In genomic region chr7:84193787-84194186, GRCh38 we compare ENCODE assay signal across 10 cellular contexts. TPM values are rescaled to one million over a fixed set of nuclear protein-coding genes. Genes with fewer than 3 reads are reported as not detected.
DNase-seq lines count a peak whose midpoint lies in the region; ATAC-seq and TF ChIP-seq lines count a peak whose summit lies in the region.
"Had no signal": no experiment of that assay in that cellular context is flagged by ENCODE, and none has a peak within 500 bp of the region (broad histone marks: within the 10 kb centered on the region; RNA-seq: fewer than 3 reads in every experiment).

No MANE protein-coding gene starts in this region.

- POLR2A ChIA-PET in activated CD8-positive, alpha-beta T cell treated with anti-CD3 and anti-CD28 coated beads for 36 hours (lab: Charles Lee), result no interaction called here

- CTCF ChIA-PET in activated CD8-positive, alpha-beta T cell treated with anti-CD3 and anti-CD28 coated beads for 36 hours (lab: Charles Lee), result no interaction called here

- peak overlapping the region; percentile 63 for H3K4me3 ChIP-seq in right cardiac atrium (ENCODE audit: low read length)
- no peak overlapping the region for H3K4me3 ChIP-seq in skeletal muscle satellite cell (ENCODE audit: low read length)

- H3K36me3 Mint-ChIP-seq in activated CD8-positive, alpha-beta T cell treated with anti-CD3 and anti-CD28 coated beads for 36 hours (ENCODE audit: low read depth), result no peaks in the 10 kb centered on the region

- WGBS in right cardiac atrium, result 28% methylated on average over 2 of the region's 2 CpGs

- H3K4me1 Mint-ChIP-seq in activated CD8-positive, alpha-beta T cell treated with anti-CD3 and anti-CD28 coated beads for 36 hours (ENCODE audit: low read depth), result peaks cover 23% of the 10 kb centered on the region

- peak overlapping the region; percentile 71 for H3K4me2 ChIP-seq in skeletal muscle satellite cell (ENCODE audit: low read length)

- H3K27ac Mint-ChIP-seq in activated CD8-positive, alpha-beta T cell treated with anti-CD3 and anti-CD28 coated beads for 36 hours, result no peak overlapping the region

- TF ChIP-seq CTCF in activated CD8-positive, alpha-beta T cell treated with anti-CD3 and anti-CD28 coated beads for 36 hours (IDR thresholded peaks at IDR 0.05), result no peak

- no peaks in the 10 kb centered on the region for H3K4me1 ChIP-seq in right cardiac atrium (ENCODE audit: control insufficient read depth, insufficient read depth, low read length)
- peaks cover 18% of the 10 kb centered on the region for H3K4me1 ChIP-seq in skeletal muscle satellite cell (ENCODE audit: control insufficient read depth, insufficient read depth, low read length)

- H3K36me3 ChIP-seq in skeletal muscle satellite cell (ENCODE audit: insufficient read depth, low read length), result no peaks in the 10 kb centered on the region

- no peak overlapping the region for H3K9ac ChIP-seq in skeletal muscle satellite cell (ENCODE audit: low read depth, low read length)

- no peaks in the 10 kb centered on the region for H3K9me3 ChIP-seq in right cardiac atrium (ENCODE audit: control insufficient read depth, low read length)
- no peaks in the 10 kb centered on the region for H3K9me3 ChIP-seq in skeletal muscle satellite cell (replicated peaks; ENCODE audit: low read length)

- H3K27me3 Mint-ChIP-seq in activated CD8-positive, alpha-beta T cell treated with anti-CD3 and anti-CD28 coated beads for 36 hours, result peaks cover 1% of the 10 kb centered on the region

- peak overlapping the region; percentile 33 for H3K4me3 Mint-ChIP-seq in activated CD8-positive, alpha-beta T cell treated with anti-CD3 and anti-CD28 coated beads for 36 hours

- intact Hi-C loops in activated CD8-positive, alpha-beta T cell treated with anti-CD3 and anti-CD28 coated beads for 36 hours (cut with micrococcal nuclease), result no loop called here
- intact Hi-C loops in right cardiac atrium (cut with DNase I), result loop anchor here in 1 of 4 donors (10.0 kb wide), 1 partner anchor 121 kb away; no protein-coding TSS in a partner anchor

- no peak overlapping the region for H3K27ac ChIP-seq in right cardiac atrium (ENCODE audit: low read length)
- H3K27ac ChIP-seq: SK-N-MC had no signal

- DNase-seq in NCI-H82 (lab: John Stamatoyannopoulos, UW) (peak; percentile 9), NCI-H82 treated with DMSO at 0.1 percent for 48 hours (lab: John Stamatoyannopoulos, UW; ENCODE audit: unreplicated experiment) (no peak), right cardiac atrium (no peak), NCI-H2081 treated with DMSO at 0.1 percent for 48 hours (lab: John Stamatoyannopoulos, UW) (no peak), C1 segment of cervical spinal cord (lab: John Stamatoyannopoulos, UW) (no peak)
- no peak for DNase-seq in activated CD8-positive, alpha-beta T cell treated with anti-CD3 and anti-CD28 coated beads for 36 hours
- DNase-seq: activated effector memory CD4-positive, alpha-beta T cell treated with Interleukin-2 at 50 U/mL for 16 hours had no signal

- no peaks in the 10 kb centered on the region for H3K9me3 Mint-ChIP-seq in activated CD8-positive, alpha-beta T cell treated with anti-CD3 and anti-CD28 coated beads for 36 hours

- H3K27me3 ChIP-seq in right cardiac atrium (ENCODE audit: control insufficient read depth, insufficient read depth) (no peaks in the 10 kb centered on the region), skeletal muscle satellite cell (ENCODE audit: control insufficient read depth, insufficient read depth, low read length) (no peaks in the 10 kb centered on the region)

- no peak for ATAC-seq in activated CD8-positive, alpha-beta T cell treated with anti-CD3 and anti-CD28 coated beads for 36 hours
- ATAC-seq in right cardiac atrium, result no peak
- ATAC-seq in GM19467 (IDR thresholded peaks at IDR 0.05; ENCODE audit: unreplicated experiment), result no peak

RNA-seq across cellular contexts. Expression of gene SEMA3A, which starts 0.8 kb away (rescaled TPM):
- total RNA-seq in activated CD8-positive, alpha-beta T cell treated with anti-CD3 and anti-CD28 coated beads for 36 hours, result 1 to 10 TPM; 1.2 to 1.7 TPM
- total RNA-seq in right cardiac atrium, result 10 to 100 TPM in 2 of 4 donors, 1 to 10 TPM in 2; 7.4 to 22.4 (median 11.5) TPM
- polyA plus RNA-seq in right cardiac atrium, result 1.2 TPM
- 1.3 and 1.5 TPM in 2 replicates for total RNA-seq in skeletal muscle satellite cell (2012; rRNA removed)
